ENCODE assay signal across 27 cellular contexts in the genomic region with DNA sequence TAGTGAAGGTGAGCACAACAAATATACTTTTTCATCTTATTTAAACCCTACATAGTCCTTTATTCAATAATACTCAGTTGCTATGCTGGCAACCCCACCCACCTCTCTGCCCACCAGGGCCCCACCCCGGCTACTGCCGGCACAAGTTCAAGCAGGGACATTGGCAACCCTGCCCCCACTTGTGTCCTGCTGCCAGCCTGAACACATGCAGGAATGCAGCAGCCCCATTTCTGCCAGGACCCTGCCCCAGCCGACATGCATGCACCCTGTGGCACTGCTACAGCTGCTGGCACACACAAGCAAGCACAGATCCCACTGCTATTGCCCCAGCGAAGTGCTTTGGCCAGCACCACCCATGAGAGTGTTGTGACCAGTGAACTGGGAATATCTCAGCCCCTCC.
"Had no signal": no experiment of that assay in that cellular context is flagged by ENCODE, and none has a peak within 500 bp of the region (broad histone marks: within the 10 kb centered on the region; RNA-seq: fewer than 3 reads in every experiment).

No MANE protein-coding gene starts in this region.

- H3K9me3 ChIP-seq: adrenal gland had no signal

- H3K4me3 ChIP-seq: adrenal gland had no signal

- H3K27ac ChIP-seq: adrenal gland had no signal

- H3K4me1 ChIP-seq: adrenal gland had no signal

- DNase-seq: activated CD4-positive, alpha-beta memory T cell treated with anti-CD3 and anti-CD28 coated beads, Interleukin-2, amount 10 ng/mL, durations not matched to agents 7 days and 5 days; activated CD4-positive, alpha-beta T cell treated with anti-CD3 and anti-CD28 coated beads, Interleukin-2, amount 10 ng/mL, durations not matched to agents 7 days and 5 days; activated CD4-positive, CD25-positive, alpha-beta regulatory T cell; activated naive CD4-positive, alpha-beta T cell treated with anti-CD3 and anti-CD28 coated beads, Interleukin-2, amount 50 U/mL, for 16 hours; activated naive CD8-positive, alpha-beta T cell treated with anti-CD3 and anti-CD28 coated beads, Interleukin-2, amount 10 ng/mL, durations not matched to agents 7 days and 5 days; activated T-cell treated with anti-CD3 and anti-CD28 coated beads for 4 hours; activated T-cell treated with anti-CD3 and anti-CD28 coated beads, Interleukin-2, amount 50 U/mL, for 48 hours; adrenal gland; anterior cingulate cortex; central memory CD4-positive, alpha-beta T cell; IMR-90; Kasumi-1; KBM-7; NCI-H1092; NCI-H1417; NCI-H2029; NCI-H2107; NCI-H2171 treated with DMSO at 0.1 percent for 48 hours; NCI-H226; NCI-H526 treated with DMSO at 0.1 percent for 48 hours; NCI-H82; OCI-M1; SIG-M5; T-cell; T-helper 2 cell; T1000 had no signal

- H3K36me3 ChIP-seq: adrenal gland had no signal

- FAIRE-seq: TTC549 had no signal

- H3K27me3 ChIP-seq: adrenal gland had no signal
